1 cellular context compared by ENCODE assay signal in genomic region chr12:112381898-112382796, GRCh38.
TF ChIP-seq lines count a peak whose summit lies in the region.

HECTD4 (minus strand) TSS chr12:112382431; CDS start chr12:112382128, 303 bp downstream.

TF ChIP-seq in HEK293, 187 proteins besides CTCF, POLR2A, EP300 and RAD21 (continued from another document and continues in another):
- TF ChIP-seq, protein P1, sequence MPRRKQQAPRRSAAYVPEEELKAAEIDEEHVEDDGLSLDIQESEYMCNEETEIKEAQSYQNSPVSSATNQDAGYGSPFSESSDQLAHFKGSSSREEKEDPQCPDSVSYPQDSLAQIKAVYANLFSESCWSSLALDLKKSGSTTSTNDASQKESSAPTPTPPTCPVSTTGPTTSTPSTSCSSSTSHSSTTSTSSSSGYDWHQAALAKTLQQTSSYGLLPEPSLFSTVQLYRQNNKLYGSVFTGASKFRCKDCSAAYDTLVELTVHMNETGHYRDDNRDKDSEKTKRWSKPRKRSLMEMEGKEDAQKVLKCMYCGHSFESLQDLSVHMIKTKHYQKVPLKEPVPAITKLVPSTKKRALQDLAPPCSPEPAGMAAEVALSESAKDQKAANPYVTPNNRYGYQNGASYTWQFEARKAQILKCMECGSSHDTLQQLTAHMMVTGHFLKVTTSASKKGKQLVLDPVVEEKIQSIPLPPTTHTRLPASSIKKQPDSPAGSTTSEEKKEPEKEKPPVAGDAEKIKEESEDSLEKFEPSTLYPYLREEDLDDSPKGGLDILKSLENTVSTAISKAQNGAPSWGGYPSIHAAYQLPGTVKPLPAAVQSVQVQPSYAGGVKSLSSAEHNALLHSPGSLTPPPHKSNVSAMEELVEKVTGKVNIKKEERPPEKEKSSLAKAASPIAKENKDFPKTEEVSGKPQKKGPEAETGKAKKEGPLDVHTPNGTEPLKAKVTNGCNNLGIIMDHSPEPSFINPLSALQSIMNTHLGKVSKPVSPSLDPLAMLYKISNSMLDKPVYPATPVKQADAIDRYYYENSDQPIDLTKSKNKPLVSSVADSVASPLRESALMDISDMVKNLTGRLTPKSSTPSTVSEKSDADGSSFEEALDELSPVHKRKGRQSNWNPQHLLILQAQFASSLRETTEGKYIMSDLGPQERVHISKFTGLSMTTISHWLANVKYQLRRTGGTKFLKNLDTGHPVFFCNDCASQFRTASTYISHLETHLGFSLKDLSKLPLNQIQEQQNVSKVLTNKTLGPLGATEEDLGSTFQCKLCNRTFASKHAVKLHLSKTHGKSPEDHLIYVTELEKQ (tag by site-specific recombination; IDR thresholded peaks at IDR 0.05; ENCODE audit: borderline replicate concordance), result no peak
- 0 out of 2 replicates have a peak, but pooled peaks have one; percentile 3 for TF ChIP-seq IKZF3 (tag by site-specific recombination; IDR thresholded peaks at IDR 0.05)
- no peak for TF ChIP-seq ZNF23 (tag by site-specific recombination; IDR thresholded peaks at IDR 0.05; ENCODE audit: borderline replicate concordance)
- TF ChIP-seq, protein P2, sequence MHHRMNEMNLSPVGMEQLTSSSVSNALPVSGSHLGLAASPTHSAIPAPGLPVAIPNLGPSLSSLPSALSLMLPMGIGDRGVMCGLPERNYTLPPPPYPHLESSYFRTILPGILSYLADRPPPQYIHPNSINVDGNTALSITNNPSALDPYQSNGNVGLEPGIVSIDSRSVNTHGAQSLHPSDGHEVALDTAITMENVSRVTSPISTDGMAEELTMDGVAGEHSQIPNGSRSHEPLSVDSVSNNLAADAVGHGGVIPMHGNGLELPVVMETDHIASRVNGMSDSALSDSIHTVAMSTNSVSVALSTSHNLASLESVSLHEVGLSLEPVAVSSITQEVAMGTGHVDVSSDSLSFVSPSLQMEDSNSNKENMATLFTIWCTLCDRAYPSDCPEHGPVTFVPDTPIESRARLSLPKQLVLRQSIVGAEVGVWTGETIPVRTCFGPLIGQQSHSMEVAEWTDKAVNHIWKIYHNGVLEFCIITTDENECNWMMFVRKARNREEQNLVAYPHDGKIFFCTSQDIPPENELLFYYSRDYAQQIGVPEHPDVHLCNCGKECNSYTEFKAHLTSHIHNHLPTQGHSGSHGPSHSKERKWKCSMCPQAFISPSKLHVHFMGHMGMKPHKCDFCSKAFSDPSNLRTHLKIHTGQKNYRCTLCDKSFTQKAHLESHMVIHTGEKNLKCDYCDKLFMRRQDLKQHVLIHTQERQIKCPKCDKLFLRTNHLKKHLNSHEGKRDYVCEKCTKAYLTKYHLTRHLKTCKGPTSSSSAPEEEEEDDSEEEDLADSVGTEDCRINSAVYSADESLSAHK (tag by site-specific recombination; IDR thresholded peaks at IDR 0.05), result no peak
- TF ChIP-seq ZNF155 (tag by site-specific recombination; IDR thresholded peaks at IDR 0.05), result no peak
- TF ChIP-seq SETDB1 (IDR thresholded peaks at IDR 0.05; ENCODE audit: insufficient read length, low read length), result no peak
- TF ChIP-seq ZNF514 (tag by site-specific recombination; IDR thresholded peaks at IDR 0.05), result no peak
- peak; percentile 97 for TF ChIP-seq REPIN1 (tag by site-specific recombination; IDR thresholded peaks at IDR 0.05; ENCODE audit: low read depth)
- no peak for TF ChIP-seq ZNF404 (tag by site-specific recombination; IDR thresholded peaks at IDR 0.05)
- TF ChIP-seq, protein P3, sequence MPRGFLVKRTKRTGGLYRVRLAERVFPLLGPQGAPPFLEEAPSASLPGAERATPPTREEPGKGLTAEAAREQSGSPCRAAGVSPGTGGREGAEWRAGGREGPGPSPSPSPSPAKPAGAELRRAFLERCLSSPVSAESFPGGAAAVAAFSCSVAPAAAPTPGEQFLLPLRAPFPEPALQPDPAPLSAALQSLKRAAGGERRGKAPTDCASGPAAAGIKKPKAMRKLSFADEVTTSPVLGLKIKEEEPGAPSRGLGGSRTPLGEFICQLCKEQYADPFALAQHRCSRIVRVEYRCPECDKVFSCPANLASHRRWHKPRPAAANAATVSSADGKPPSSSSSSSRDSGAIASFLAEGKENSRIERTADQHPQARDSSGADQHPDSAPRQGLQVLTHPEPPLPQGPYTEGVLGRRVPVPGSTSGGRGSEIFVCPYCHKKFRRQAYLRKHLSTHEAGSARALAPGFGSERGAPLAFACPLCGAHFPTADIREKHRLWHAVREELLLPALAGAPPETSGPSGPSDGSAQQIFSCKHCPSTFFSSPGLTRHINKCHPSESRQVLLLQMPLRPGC (tag by site-specific recombination; IDR thresholded peaks at IDR 0.05), result no peak
- no peak for TF ChIP-seq ZNF169 (tag by site-specific recombination; IDR thresholded peaks at IDR 0.05)
- no peak for TF ChIP-seq SALL2 (tag by site-specific recombination; IDR thresholded peaks at IDR 0.05; ENCODE audit: borderline replicate concordance)
- TF ChIP-seq KLF7 (tag by site-specific recombination; IDR thresholded peaks at IDR 0.05; ENCODE audit: borderline replicate concordance), result 0 out of 2 replicates have a peak, but pooled peaks have one; percentile 40
- TF ChIP-seq ZBTB11 (tag by site-specific recombination; conservative IDR thresholded peaks at IDR 0.05; ENCODE audit: low read depth), result no peak
- no peak for TF ChIP-seq ZBTB6 (tag by site-specific recombination; IDR thresholded peaks at IDR 0.05)
- no peak for TF ChIP-seq ZNF239 (tag by site-specific recombination; IDR thresholded peaks at IDR 0.05)
- no peak for TF ChIP-seq ZSCAN18 (tag by site-specific recombination; IDR thresholded peaks at IDR 0.05)
- TF ChIP-seq ZXDB (tag by site-specific recombination; IDR thresholded peaks at IDR 0.05), result peak; percentile 65
- TF ChIP-seq ZNF19 (tag by site-specific recombination; IDR thresholded peaks at IDR 0.05; ENCODE audit: low read depth), result no peak
- TF ChIP-seq ZNF792 (tag by site-specific recombination; IDR thresholded peaks at IDR 0.05), result no peak
- no peak for TF ChIP-seq ZNF146 (tag by site-specific recombination; IDR thresholded peaks at IDR 0.05)
- TF ChIP-seq ZNF549 (tag by site-specific recombination; IDR thresholded peaks at IDR 0.05), result no peak
- TF ChIP-seq ZNF544 (tag by site-specific recombination; IDR thresholded peaks at IDR 0.05), result no peak
- no peak for TF ChIP-seq ZNF473 (tag by site-specific recombination; IDR thresholded peaks at IDR 0.05)
- TF ChIP-seq AEBP2 (tag by site-specific recombination; IDR thresholded peaks at IDR 0.05; ENCODE audit: borderline replicate concordance), result no peak
- TF ChIP-seq, protein P4, sequence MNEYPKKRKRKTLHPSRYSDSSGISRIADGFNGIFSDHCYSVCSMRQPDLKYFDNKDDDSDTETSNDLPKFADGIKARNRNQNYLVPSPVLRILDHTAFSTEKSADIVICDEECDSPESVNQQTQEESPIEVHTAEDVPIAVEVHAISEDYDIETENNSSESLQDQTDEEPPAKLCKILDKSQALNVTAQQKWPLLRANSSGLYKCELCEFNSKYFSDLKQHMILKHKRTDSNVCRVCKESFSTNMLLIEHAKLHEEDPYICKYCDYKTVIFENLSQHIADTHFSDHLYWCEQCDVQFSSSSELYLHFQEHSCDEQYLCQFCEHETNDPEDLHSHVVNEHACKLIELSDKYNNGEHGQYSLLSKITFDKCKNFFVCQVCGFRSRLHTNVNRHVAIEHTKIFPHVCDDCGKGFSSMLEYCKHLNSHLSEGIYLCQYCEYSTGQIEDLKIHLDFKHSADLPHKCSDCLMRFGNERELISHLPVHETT (tag by site-specific recombination; IDR thresholded peaks at IDR 0.05), result no peak
- no peak for TF ChIP-seq ZBTB48 (tag by site-specific recombination; IDR thresholded peaks at IDR 0.05)
- TF ChIP-seq TRIM28 (IDR thresholded peaks at IDR 0.05; ENCODE audit: borderline replicate concordance, low read length), result no peak
- no peak for TF ChIP-seq ZNF623 (tag by site-specific recombination; IDR thresholded peaks at IDR 0.05)
- TF ChIP-seq ZNF701 (tag by site-specific recombination; IDR thresholded peaks at IDR 0.05), result no peak
- no peak for TF ChIP-seq HOXA7 (CRISPR knock-in tag; IDR thresholded peaks at IDR 0.05; ENCODE audit: borderline replicate concordance)
- no peak for TF ChIP-seq OSR2 (tag by site-specific recombination; IDR thresholded peaks at IDR 0.05)
- no peak for TF ChIP-seq ZNF677 (tag by site-specific recombination; IDR thresholded peaks at IDR 0.05)
- TF ChIP-seq, protein P5, sequence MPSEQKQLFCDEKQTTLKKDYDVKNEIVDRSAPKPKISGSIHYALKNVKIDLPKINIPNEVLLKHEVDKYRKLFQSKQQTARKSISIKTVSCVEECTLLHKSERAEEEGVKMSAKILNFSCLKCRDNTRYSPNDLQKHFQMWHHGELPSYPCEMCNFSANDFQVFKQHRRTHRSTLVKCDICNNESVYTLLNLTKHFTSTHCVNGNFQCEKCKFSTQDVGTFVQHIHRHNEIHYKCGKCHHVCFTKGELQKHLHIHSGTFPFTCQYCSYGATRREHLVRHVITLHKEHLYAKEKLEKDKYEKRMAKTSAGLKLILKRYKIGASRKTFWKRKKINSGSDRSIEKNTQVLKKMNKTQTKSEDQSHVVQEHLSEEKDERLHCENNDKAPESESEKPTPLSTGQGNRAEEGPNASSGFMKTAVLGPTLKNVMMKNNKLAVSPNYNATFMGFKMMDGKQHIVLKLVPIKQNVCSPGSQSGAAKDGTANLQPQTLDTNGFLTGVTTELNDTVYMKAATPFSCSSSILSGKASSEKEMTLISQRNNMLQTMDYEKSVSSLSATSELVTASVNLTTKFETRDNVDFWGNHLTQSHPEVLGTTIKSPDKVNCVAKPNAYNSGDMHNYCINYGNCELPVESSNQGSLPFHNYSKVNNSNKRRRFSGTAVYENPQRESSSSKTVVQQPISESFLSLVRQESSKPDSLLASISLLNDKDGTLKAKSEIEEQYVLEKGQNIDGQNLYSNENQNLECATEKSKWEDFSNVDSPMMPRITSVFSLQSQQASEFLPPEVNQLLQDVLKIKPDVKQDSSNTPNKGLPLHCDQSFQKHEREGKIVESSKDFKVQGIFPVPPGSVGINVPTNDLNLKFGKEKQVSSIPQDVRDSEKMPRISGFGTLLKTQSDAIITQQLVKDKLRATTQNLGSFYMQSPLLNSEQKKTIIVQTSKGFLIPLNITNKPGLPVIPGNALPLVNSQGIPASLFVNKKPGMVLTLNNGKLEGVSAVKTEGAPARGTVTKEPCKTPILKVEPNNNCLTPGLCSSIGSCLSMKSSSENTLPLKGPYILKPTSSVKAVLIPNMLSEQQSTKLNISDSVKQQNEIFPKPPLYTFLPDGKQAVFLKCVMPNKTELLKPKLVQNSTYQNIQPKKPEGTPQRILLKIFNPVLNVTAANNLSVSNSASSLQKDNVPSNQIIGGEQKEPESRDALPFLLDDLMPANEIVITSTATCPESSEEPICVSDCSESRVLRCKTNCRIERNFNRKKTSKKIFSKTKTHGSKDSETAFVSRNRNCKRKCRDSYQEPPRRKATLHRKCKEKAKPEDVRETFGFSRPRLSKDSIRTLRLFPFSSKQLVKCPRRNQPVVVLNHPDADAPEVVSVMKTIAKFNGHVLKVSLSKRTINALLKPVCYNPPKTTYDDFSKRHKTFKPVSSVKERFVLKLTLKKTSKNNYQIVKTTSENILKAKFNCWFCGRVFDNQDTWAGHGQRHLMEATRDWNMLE (tag by site-specific recombination; conservative IDR thresholded peaks at IDR 0.05; ENCODE audit: low read depth), result no peak
- no peak for TF ChIP-seq ZNF707 (tag by site-specific recombination; IDR thresholded peaks at IDR 0.05)
